15 cellular contexts compared by ENCODE assay signal in the genomic region with DNA sequence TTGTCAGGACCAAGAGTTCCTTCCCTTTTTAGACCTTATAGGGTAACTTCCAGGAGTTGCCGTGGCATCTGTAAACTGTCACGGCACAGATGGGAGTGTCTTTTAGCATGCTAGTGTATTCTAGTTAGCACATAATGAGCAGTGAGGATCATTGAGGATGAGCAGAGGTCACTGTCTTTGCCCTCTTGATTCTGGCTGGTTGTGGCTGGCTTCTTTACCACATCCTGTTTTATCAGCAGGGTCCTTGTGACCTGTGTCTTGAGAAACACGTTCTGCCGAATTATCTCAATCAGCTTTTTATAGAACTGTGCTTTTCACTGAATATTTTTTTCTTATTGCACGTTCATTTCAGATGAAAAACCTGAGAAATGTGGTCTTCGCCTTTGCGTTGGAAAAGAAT. TPM values are rescaled to one million over a fixed set of nuclear protein-coding genes. Genes with fewer than 3 reads are reported as not detected.
DNase-seq lines count a peak whose midpoint lies in the region; ATAC-seq and TF ChIP-seq lines count a peak whose summit lies in the region.
"Had no signal": no experiment of that assay in that cellular context is flagged by ENCODE, and none has a peak within 500 bp of the region (broad histone marks: within the 10 kb centered on the region; RNA-seq: fewer than 3 reads in every experiment).

No MANE protein-coding gene starts in this region.

- no peaks in the 10 kb centered on the region for H3K9me2 ChIP-seq in hepatocyte (replicated peaks; ENCODE audit: insufficient read depth)

- H3K9me3 Mint-ChIP-seq in activated naive CD4-positive, alpha-beta T cell treated with anti-CD3 and anti-CD28 coated beads for 36 hours: peaks cover 10% of the 10 kb centered on the region

- H3K27ac Mint-ChIP-seq in activated naive CD4-positive, alpha-beta T cell treated with anti-CD3 and anti-CD28 coated beads for 36 hours: no peak overlapping the region
- H3K27ac Mint-ChIP-seq in T-helper 17 cell: no peak overlapping the region
- H3K27ac Mint-ChIP-seq: stimulated activated naive CD8-positive, alpha-beta T cell treated with anti-CD3 and anti-CD28 coated beads, Interleukin-15, Interleukin-2, amounts not matched to agents 100 ng/mL and 50 ng/mL, for 24 hours had no signal

- H3K4me1 ChIP-seq in hepatocyte (ENCODE audit: insufficient read depth) (peaks cover 8% of the 10 kb centered on the region), vagina (peaks cover 22% of the 10 kb centered on the region)

- H2AFZ ChIP-seq in hepatocyte: no peak overlapping the region

- H3K4me3 ChIP-seq in hepatocyte: no peak overlapping the region
- no peak overlapping the region for H3K4me3 ChIP-seq in vagina

- no peaks in the 10 kb centered on the region for H3K9me3 ChIP-seq in hepatocyte (ENCODE audit: low read depth)
- H3K9me3 ChIP-seq in vagina: peaks cover 10% of the 10 kb centered on the region
- peaks cover 2% of the 10 kb centered on the region for H3K9me3 ChIP-seq in T-helper 17 cell (ENCODE audit: control insufficient read depth, low read length, poor library complexity, severe bottlenecking)

- H3K27ac ChIP-seq in hepatocyte (peak overlapping the region; percentile 51), vagina (peak overlapping the region; percentile 61)

- H3K4me3 Mint-ChIP-seq in activated naive CD4-positive, alpha-beta T cell treated with anti-CD3 and anti-CD28 coated beads for 36 hours: no peak overlapping the region
- H3K4me3 Mint-ChIP-seq in T-helper 17 cell: no peak overlapping the region
- H3K4me3 Mint-ChIP-seq: stimulated activated naive CD8-positive, alpha-beta T cell treated with anti-CD3 and anti-CD28 coated beads, Interleukin-15, Interleukin-2, amounts not matched to agents 100 ng/mL and 50 ng/mL, for 24 hours had no signal

- H3K27me3 Mint-ChIP-seq in activated naive CD4-positive, alpha-beta T cell treated with anti-CD3 and anti-CD28 coated beads for 36 hours (ENCODE audit: low read depth): no peaks in the 10 kb centered on the region
- no peaks in the 10 kb centered on the region for H3K27me3 Mint-ChIP-seq in T-helper 17 cell
- H3K27me3 Mint-ChIP-seq: stimulated activated naive CD8-positive, alpha-beta T cell treated with anti-CD3 and anti-CD28 coated beads, Interleukin-15, Interleukin-2, amounts not matched to agents 100 ng/mL and 50 ng/mL, for 24 hours had no signal

- H3K79me2 ChIP-seq in hepatocyte: peaks cover 20% of the 10 kb centered on the region

- DNase-seq in activated naive CD4-positive, alpha-beta T cell treated with anti-CD3 and anti-CD28 coated beads for 36 hours: peak; percentile 10
- no peak for DNase-seq in activated naive CD4-positive, alpha-beta T cell treated with anti-CD3 and anti-CD28 coated beads, Interleukin-2, amount 50 U/mL, for 16 hours
- DNase-seq in SKM-1 treated with dmso at 0.1 percent for 144 hours (lab: John Stamatoyannopoulos, UW; ENCODE audit: unreplicated experiment) (peak; percentile 85), hepatocyte (ENCODE audit: low spot score) (no peak), vagina (ENCODE audit: extremely low spot score in 2 of 2) (no peak), T-helper 17 cell (no peak), NCI-H2227 (lab: John Stamatoyannopoulos, UW; ENCODE audit: unreplicated experiment) (no peak), NAMALWA (ENCODE audit: low spot score) (no peak)
- DNase-seq: activated CD4-positive, CD25-positive, alpha-beta regulatory T cell; activated naive CD4-positive, alpha-beta T cell treated with Interleukin-2 at 50 U/mL for 16 hours; DMS79; GOT3; NCI-H1417 treated with DMSO at 0.1 percent for 48 hours; stimulated activated CD4-positive, alpha-beta T cell treated with anti-CD3 and anti-CD28 coated beads, Interleukin-15, amount 100 ng/mL, for 24 hours had no signal

- ATAC-seq in T-helper 17 cell: no peak

- no peaks in the 10 kb centered on the region for H3K36me3 ChIP-seq in hepatocyte (replicated peaks; ENCODE audit: insufficient read depth, low read depth)
- peaks cover 0 to 6% of the 10 kb centered on the region in 2 donors for H3K36me3 ChIP-seq in vagina

- H3K4me2 ChIP-seq in hepatocyte: no peak overlapping the region

- peaks cover 15% of the 10 kb centered on the region for H3K4me1 Mint-ChIP-seq in activated naive CD4-positive, alpha-beta T cell treated with anti-CD3 and anti-CD28 coated beads for 36 hours (ENCODE audit: low read depth)
- peaks cover 9% of the 10 kb centered on the region for H3K4me1 Mint-ChIP-seq in T-helper 17 cell

- CTCF ChIA-PET in activated naive CD4-positive, alpha-beta T cell treated with anti-CD3 and anti-CD28 coated beads for 36 hours (lab: Charles Lee): no interaction called here

- no peak for TF ChIP-seq CTCF in hepatocyte (IDR thresholded peaks at IDR 0.05; ENCODE audit: poor library complexity)
- TF ChIP-seq CTCF in vagina (IDR thresholded peaks at IDR 0.05): no peak

- 84% methylated on average over 7 of the region's 7 CpGs for WGBS in hepatocyte (ENCODE audit: low lambda C conversion rate, missing lambda C conversion rate)

- H4K20me1 ChIP-seq in hepatocyte (ENCODE audit: insufficient read depth, poor library complexity, severe bottlenecking): peaks cover 3% of the 10 kb centered on the region

- TF ChIP-seq POLR2A in vagina (IDR thresholded peaks at IDR 0.05): no peak

- peaks cover 29% of the 10 kb centered on the region for H3K36me3 Mint-ChIP-seq in activated naive CD4-positive, alpha-beta T cell treated with anti-CD3 and anti-CD28 coated beads for 36 hours (ENCODE audit: low read depth)
- peaks cover 11% of the 10 kb centered on the region for H3K36me3 Mint-ChIP-seq in T-helper 17 cell (ENCODE audit: low read depth)

- H3K27me3 ChIP-seq in hepatocyte (no peaks in the 10 kb centered on the region), vagina (no peaks in the 10 kb centered on the region)

- intact Hi-C loops in activated naive CD4-positive, alpha-beta T cell treated with anti-CD3 and anti-CD28 coated beads for 36 hours (cut with micrococcal nuclease): no loop called here
- intact Hi-C loops in vagina (cut with DNase I): no loop called here

RNA-seq across cellular contexts. Expression of a gene that starts 41.5 kb away (rescaled TPM):
- total RNA-seq in activated naive CD4-positive, alpha-beta T cell treated with anti-CD3 and anti-CD28 coated beads for 36 hours: 1 to 10 TPM; 5.3 to 5.8 TPM
- total RNA-seq in hepatocyte (52.3 and 56.1 TPM in 2 replicates), vagina (12.5 TPM), T-helper 17 cell (1 to 10 TPM; 2.2 to 2.3 TPM)
- polyA plus RNA-seq in hepatocyte: 38.7 and 46.0 TPM in 2 replicates

Comparison
In these comparisons a context has a peak if more than half of its experiments do, and no peak if none do; other contexts are left out.
1. DNase-seq: peak in activated naive CD4-positive, alpha-beta T cell treated with anti-CD3 and anti-CD28 coated beads for 36 hours (single experiment) and SKM-1 treated with dmso at 0.1 percent for 144 hours (single experiment); none in activated naive CD4-positive, alpha-beta T cell treated with anti-CD3 and anti-CD28 coated beads, Interleukin-2, amount 50 U/mL, for 16 hours (single experiment), hepatocyte (single experiment), vagina (0 of 2), T-helper 17 cell (0 of 3), NCI-H2227 (single experiment) and NAMALWA (single experiment).